8 cellular contexts compared by ENCODE assay signal in the genomic region with DNA sequence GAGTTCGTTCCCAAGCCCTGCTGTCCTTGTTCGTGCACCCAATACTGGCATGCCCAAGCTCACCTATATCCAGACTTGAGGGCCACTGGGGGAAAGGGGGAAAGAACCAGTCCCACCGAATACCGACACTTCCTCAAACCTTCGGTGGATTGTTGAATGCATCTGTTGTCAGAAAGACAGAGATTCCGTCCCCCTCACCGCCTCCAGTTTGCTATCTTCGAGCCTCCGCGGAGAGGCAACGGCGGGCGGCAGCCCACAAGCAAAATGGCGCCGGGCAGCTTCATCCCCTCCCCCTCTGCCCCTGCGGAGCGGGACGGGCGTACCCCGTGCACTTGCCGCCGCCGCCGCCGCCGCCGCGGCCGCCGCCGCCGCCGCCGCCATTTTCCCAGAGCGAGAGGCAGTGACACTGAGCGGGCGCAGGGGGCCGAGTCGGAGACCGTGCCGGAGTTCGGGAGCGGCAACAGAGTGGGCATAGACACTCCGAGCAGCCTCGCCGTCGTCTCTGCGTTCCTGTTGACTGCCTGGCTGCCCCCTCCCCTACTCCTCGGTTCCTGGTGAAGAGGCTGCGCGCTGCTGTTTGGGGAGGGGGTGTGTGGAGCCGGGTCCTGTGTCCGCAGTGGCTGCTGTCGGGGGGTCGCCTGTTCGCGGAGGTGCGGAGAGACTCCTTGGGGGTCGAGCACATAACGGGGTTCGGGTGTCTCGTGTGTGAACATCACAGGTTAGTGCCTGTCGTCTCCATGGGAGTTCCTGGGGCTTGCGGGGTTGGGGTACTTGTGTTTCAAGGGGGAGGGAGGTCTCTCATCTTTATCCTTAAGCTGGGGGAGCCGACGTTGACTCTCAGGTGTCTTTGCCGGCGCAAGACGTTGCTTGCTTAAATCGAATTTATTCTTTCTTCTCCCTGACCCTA.
DNase-seq lines count a peak whose midpoint lies in the region; ATAC-seq and TF ChIP-seq lines count a peak whose summit lies in the region.

A gene with protein sequence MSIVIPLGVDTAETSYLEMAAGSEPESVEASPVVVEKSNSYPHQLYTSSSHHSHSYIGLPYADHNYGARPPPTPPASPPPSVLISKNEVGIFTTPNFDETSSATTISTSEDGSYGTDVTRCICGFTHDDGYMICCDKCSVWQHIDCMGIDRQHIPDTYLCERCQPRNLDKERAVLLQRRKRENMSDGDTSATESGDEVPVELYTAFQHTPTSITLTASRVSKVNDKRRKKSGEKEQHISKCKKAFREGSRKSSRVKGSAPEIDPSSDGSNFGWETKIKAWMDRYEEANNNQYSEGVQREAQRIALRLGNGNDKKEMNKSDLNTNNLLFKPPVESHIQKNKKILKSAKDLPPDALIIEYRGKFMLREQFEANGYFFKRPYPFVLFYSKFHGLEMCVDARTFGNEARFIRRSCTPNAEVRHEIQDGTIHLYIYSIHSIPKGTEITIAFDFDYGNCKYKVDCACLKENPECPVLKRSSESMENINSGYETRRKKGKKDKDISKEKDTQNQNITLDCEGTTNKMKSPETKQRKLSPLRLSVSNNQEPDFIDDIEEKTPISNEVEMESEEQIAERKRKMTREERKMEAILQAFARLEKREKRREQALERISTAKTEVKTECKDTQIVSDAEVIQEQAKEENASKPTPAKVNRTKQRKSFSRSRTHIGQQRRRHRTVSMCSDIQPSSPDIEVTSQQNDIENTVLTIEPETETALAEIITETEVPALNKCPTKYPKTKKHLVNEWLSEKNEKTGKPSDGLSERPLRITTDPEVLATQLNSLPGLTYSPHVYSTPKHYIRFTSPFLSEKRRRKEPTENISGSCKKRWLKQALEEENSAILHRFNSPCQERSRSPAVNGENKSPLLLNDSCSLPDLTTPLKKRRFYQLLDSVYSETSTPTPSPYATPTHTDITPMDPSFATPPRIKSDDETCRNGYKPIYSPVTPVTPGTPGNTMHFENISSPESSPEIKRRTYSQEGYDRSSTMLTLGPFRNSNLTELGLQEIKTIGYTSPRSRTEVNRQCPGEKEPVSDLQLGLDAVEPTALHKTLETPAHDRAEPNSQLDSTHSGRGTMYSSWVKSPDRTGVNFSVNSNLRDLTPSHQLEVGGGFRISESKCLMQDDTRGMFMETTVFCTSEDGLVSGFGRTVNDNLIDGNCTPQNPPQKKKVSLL (N-terminal part only) (plus strand): TSS at position 388 of the 907 bp plus-strand sequence. CDS start 26,748 bp downstream, outside the sequence.

- ATAC-seq in GM21381 (IDR thresholded peaks at IDR 0.05; ENCODE audit: unreplicated experiment) = peak; percentile 20

- peaks cover 35% of the 10 kb centered on the region for H3K4me1 ChIP-seq in HUES48 (ENCODE audit: control insufficient read depth, insufficient read depth, low read length)
- peaks cover 29% of the 10 kb centered on the region for H3K4me1 ChIP-seq in muscle layer of colon (ENCODE audit: insufficient read depth, low read length)

- H3K36me3 ChIP-seq in HUES48 (ENCODE audit: control insufficient read depth, insufficient read depth, low read length) = peaks cover 7% of the 10 kb centered on the region; the same call in 1 of the 2 replicates
- H3K36me3 ChIP-seq in muscle layer of colon (ENCODE audit: insufficient read depth, low read length) = no peaks in the 10 kb centered on the region

- DNase-seq in COLO829 (ENCODE audit: low spot score) = peak; percentile 75
- DNase-seq in OCI-M1 (lab: John Stamatoyannopoulos, UW) = peak; percentile 85
- DNase-seq in activated T-cell treated with anti-CD3 and anti-CD28 coated beads for 48 hours (ENCODE audit: low read depth) = peak; percentile 90
- peak; percentile 88 to 95 for DNase-seq in erythroblast (lab: John Stamatoyannopoulos, UW)
- peak; percentile 79 for DNase-seq in stimulated activated CD8-positive, alpha-beta memory T cell treated with anti-CD3 and anti-CD28 coated beads, Interleukin-7, amount 100 ng/mL, for 24 hours (ENCODE audit: low read depth)

- no peaks in the 10 kb centered on the region for H3K9me3 ChIP-seq in HUES48 (ENCODE audit: control insufficient read depth, insufficient read depth, low read length)
- H3K9me3 ChIP-seq in muscle layer of colon (ENCODE audit: low read length) = no peaks in the 10 kb centered on the region

- H3K4me3 ChIP-seq in HUES48 (ENCODE audit: low read depth, low read length) (peak within 1 kb of the TSS; percentile 97), muscle layer of colon (ENCODE audit: low read depth in 1 of 2, low read length in 2 of 2) (peak within 1 kb of the TSS; percentile 88 to 92)

- H3K27ac ChIP-seq in HUES48 (ENCODE audit: low read depth, low read length) (peak within 1 kb of the TSS; percentile 98), muscle layer of colon (ENCODE audit: low read depth, low read length) (peak within 1 kb of the TSS; percentile 97)

- no peaks in the 10 kb centered on the region for H3K27me3 ChIP-seq in HUES48 (ENCODE audit: control insufficient read depth, insufficient read depth, low read length)
- H3K27me3 ChIP-seq in muscle layer of colon (ENCODE audit: control insufficient read depth in 1 of 2, insufficient read depth in 2 of 2, low read length in 2 of 2) = no peaks in the 10 kb centered on the region

- peak within 1 kb of the TSS; percentile 99 for H3K9ac ChIP-seq in HUES48 (ENCODE audit: low read depth, low read length)
- H3K9ac ChIP-seq in muscle layer of colon (ENCODE audit: low read length) = peak within 1 kb of the TSS; percentile 100

- peak; percentile 48 for TF ChIP-seq POLR2A in erythroblast (IDR thresholded peaks at IDR 0.05; ENCODE audit: low read length)

Comparison
In these comparisons a context has a peak if more than half of its experiments do, and no peak if none do; other contexts are left out.
1. Peak in every context shown above with its lines: DNase-seq, ATAC-seq, H3K4me3 ChIP-seq and H3K27ac ChIP-seq.